In genomic region chr13:75364131-75364713, GRCh38 we compare ENCODE assay signal across 27 cellular contexts.
A peak's percentile ranks its signal among the peaks of the same experiment; 100 is the strongest.
DNase-seq lines count a peak whose midpoint lies in the region; ATAC-seq, FAIRE-seq and TF ChIP-seq lines count a peak whose summit lies in the region.
"Had no signal": no experiment of that assay in that cellular context is flagged by ENCODE, and none has a peak within 500 bp of the region (broad histone marks: within the 10 kb centered on the region; RNA-seq: fewer than 3 reads in every experiment).

No MANE protein-coding gene starts in this region.

- peak; percentile 84 for FAIRE-seq in H54 (lab: Jason Lieb, UNC)
- FAIRE-seq in astrocyte (lab: Jason Lieb, UNC) = peak; percentile 86
- FAIRE-seq: A549, D721Med, G401.6 had no signal

- H3K4me1 Mint-ChIP-seq in activated CD4-positive, alpha-beta T cell treated with anti-CD3 and anti-CD28 coated beads, Interleukin-2, amount 10 ng/mL, durations not matched to agents 24 days and 14 days = peaks cover 48% of the 10 kb centered on the region
- peaks cover 59% of the 10 kb centered on the region for H3K4me1 Mint-ChIP-seq in astrocyte (ENCODE audit: low read depth, unreplicated experiment)

- H3K9me3 ChIP-seq in astrocyte (ENCODE audit: insufficient read depth, low read depth, low read length) = no peaks in the 10 kb centered on the region
- H3K9me3 ChIP-seq: A549; BLaER1 treated with 17β-estradiol and CSF1 and Interleukin-3, amounts not matched to agents 10 nM and 100 nM; colonic mucosa; uterus had no signal

- no peaks in the 10 kb centered on the region for H3K27me3 Mint-ChIP-seq in activated CD4-positive, alpha-beta T cell treated with anti-CD3 and anti-CD28 coated beads, Interleukin-2, amount 10 ng/mL, durations not matched to agents 24 days and 14 days
- no peaks in the 10 kb centered on the region for H3K27me3 Mint-ChIP-seq in astrocyte (ENCODE audit: low read depth, unreplicated experiment)

- no peaks in the 10 kb centered on the region for H4K20me1 ChIP-seq in astrocyte (ENCODE audit: insufficient read depth, low read length)

- no peaks in the 10 kb centered on the region for H3K27me3 ChIP-seq in astrocyte (ENCODE audit: insufficient read depth, low read length)
- H3K27me3 ChIP-seq: BLaER1 treated with 17β-estradiol and CSF1 and Interleukin-3, amounts not matched to agents 10 nM and 100 nM; colonic mucosa; uterus had no signal

- H3K4me3 Mint-ChIP-seq in activated CD4-positive, alpha-beta T cell treated with anti-CD3 and anti-CD28 coated beads, Interleukin-2, amount 10 ng/mL, durations not matched to agents 24 days and 14 days = no peak overlapping the region
- H3K4me3 Mint-ChIP-seq in astrocyte (ENCODE audit: unreplicated experiment) = no peak overlapping the region
- H3K4me3 Mint-ChIP-seq: nephron progenitor cell; T-helper 2 cell treated with Interferon-gamma antibody and Interleukin-4, amounts not matched to agents 5 μg/mL and 100 μg/mL, for 36 hours; WTC11 had no signal

- H3K36me3 Mint-ChIP-seq in activated CD4-positive, alpha-beta T cell treated with anti-CD3 and anti-CD28 coated beads, Interleukin-2, amount 10 ng/mL, durations not matched to agents 24 days and 14 days (ENCODE audit: low read depth) = no peaks in the 10 kb centered on the region
- H3K36me3 Mint-ChIP-seq in astrocyte (ENCODE audit: low read depth, unreplicated experiment) = no peaks in the 10 kb centered on the region
- H3K36me3 Mint-ChIP-seq: WTC11 had no signal

- H3K4me1 ChIP-seq in astrocyte (ENCODE audit: insufficient read depth, low read length) = peaks cover 61% of the 10 kb centered on the region
- H3K4me1 ChIP-seq: colonic mucosa had no signal

- no peak for ATAC-seq in GM21723 (IDR thresholded peaks at IDR 0.05; ENCODE audit: unreplicated experiment)
- ATAC-seq: A549, WTC11 had no signal

- peak overlapping the region; percentile 70 for H3K27ac Mint-ChIP-seq in activated CD4-positive, alpha-beta T cell treated with anti-CD3 and anti-CD28 coated beads, Interleukin-2, amount 10 ng/mL, durations not matched to agents 24 days and 14 days
- peak overlapping the region; percentile 72 for H3K27ac Mint-ChIP-seq in astrocyte (ENCODE audit: unreplicated experiment)
- H3K27ac Mint-ChIP-seq: nephron progenitor cell; T-helper 2 cell treated with Interferon-gamma antibody and Interleukin-4, amounts not matched to agents 5 μg/mL and 100 μg/mL, for 36 hours; WTC11 had no signal

- peak overlapping the region; percentile 9 for H3K4me2 ChIP-seq in astrocyte (ENCODE audit: low read length)
- H3K4me2 ChIP-seq: A549 had no signal

- no peak overlapping the region for H3K9ac ChIP-seq in astrocyte (ENCODE audit: low read length)
- H3K9ac ChIP-seq: BLaER1 treated with 17β-estradiol and CSF1 and Interleukin-3, amounts not matched to agents 10 nM and 100 nM had no signal

- no peak for TF ChIP-seq CTCF in astrocyte (IDR thresholded peaks at IDR 0.05; ENCODE audit: insufficient read depth, low read depth, low read length)

- intact Hi-C loops in activated CD4-positive, alpha-beta T cell treated with anti-CD3 and anti-CD28 coated beads, Interleukin-2, amount 10 ng/mL, durations not matched to agents 24 days and 14 days (cut with micrococcal nuclease) = no loop called here

- peaks cover 27% of the 10 kb centered on the region for H3K79me2 ChIP-seq in astrocyte (ENCODE audit: insufficient read depth, low read length)

- H2AFZ ChIP-seq in astrocyte (ENCODE audit: low read depth, low read length) = no peak overlapping the region

- no peaks in the 10 kb centered on the region for H3K9me3 Mint-ChIP-seq in activated CD4-positive, alpha-beta T cell treated with anti-CD3 and anti-CD28 coated beads, Interleukin-2, amount 10 ng/mL, durations not matched to agents 24 days and 14 days
- no peaks in the 10 kb centered on the region for H3K9me3 Mint-ChIP-seq in astrocyte (ENCODE audit: unreplicated experiment)
- H3K9me3 Mint-ChIP-seq: nephron progenitor cell; T-helper 2 cell treated with Interferon-gamma antibody and Interleukin-4, amounts not matched to agents 5 μg/mL and 100 μg/mL, for 36 hours; WTC11 had no signal

- H3K36me3 ChIP-seq in astrocyte (ENCODE audit: insufficient read depth, low read length) = no peaks in the 10 kb centered on the region
- H3K36me3 ChIP-seq: colonic mucosa, uterus had no signal

- no peak overlapping the region for H3K4me3 ChIP-seq in astrocyte (ENCODE audit: insufficient read depth, low read depth, low read length)
- H3K4me3 ChIP-seq: A549; BLaER1 treated with 17β-estradiol and CSF1 and Interleukin-3, amounts not matched to agents 10 nM and 100 nM; colonic mucosa; skin epidermis; uterus had no signal

- peak overlapping the region; percentile 94 for H3K27ac ChIP-seq in astrocyte (ENCODE audit: low read depth, low read length)
- H3K27ac ChIP-seq: A549; BLaER1 treated with 17β-estradiol and CSF1 and Interleukin-3, amounts not matched to agents 10 nM and 100 nM; colonic mucosa; skin epidermis; uterus had no signal

- DNase-seq in activated CD4-positive, alpha-beta T cell treated with anti-CD3 and anti-CD28 coated beads, Interleukin-2, amount 10 ng/mL, durations not matched to agents 24 days and 14 days = no peak
- no peak for DNase-seq in activated CD4-positive, alpha-beta T cell treated with anti-CD3 and anti-CD28 coated beads for 1 hour
- DNase-seq in H54 (ENCODE audit: insufficient read length, low spot score) = no peak
- DNase-seq in astrocyte (ENCODE audit: low read depth) = no peak
- peak; percentile 79 for DNase-seq in kidney tubule cell (ENCODE audit: low spot score)
- DNase-seq in stimulated activated CD4-positive, alpha-beta T cell treated with anti-CD3 and anti-CD28 coated beads, Interleukin-15, amount 100 ng/mL, for 24 hours = no peak
- no peak for DNase-seq in activated gamma-delta T cell treated with Interleukin-2 at 50 U/mL for 16 hours
- DNase-seq: activated effector memory CD4-positive, alpha-beta T cell treated with anti-CD3 and anti-CD28 coated beads, Interleukin-2, amount 50 U/mL, for 16 hours; colonic mucosa; foreskin melanocyte; H7; midbrain; NCI-H1436; NCI-H2171 treated with DMSO at 0.1 percent for 48 hours; nephron progenitor cell; OCI-M1; stimulated activated CD4-positive, alpha-beta T cell treated with anti-CD3 and anti-CD28 coated beads, Interleukin-4, amount 100 ng/mL, for 24 hours; substantia nigra; uterus had no signal

- TF ChIP-seq POLR2A in H54 (IDR thresholded peaks at IDR 0.05; ENCODE audit: low read depth, low read length) = no peak
